Comparison of ENCODE assay signal across 25 cellular contexts in genomic region chr9:83505282-83505681, GRCh38. TPM values are rescaled to one million over a fixed set of nuclear protein-coding genes. Genes with fewer than 3 reads are reported as not detected.
DNase-seq lines count a peak whose midpoint lies in the region; ATAC-seq and TF ChIP-seq lines count a peak whose summit lies in the region.
"Had no signal": no experiment of that assay in that cellular context is flagged by ENCODE, and none has a peak within 500 bp of the region (broad histone marks: within the 10 kb centered on the region; RNA-seq: fewer than 3 reads in every experiment).

No MANE protein-coding gene starts in this region.

- ATAC-seq in GM19035 (IDR thresholded peaks at IDR 0.05; ENCODE audit: unreplicated experiment) (no peak), GM23338 (no peak)
- ATAC-seq: GM12878, heart left ventricle had no signal

- H4K20me1 ChIP-seq in neural progenitor cell (ENCODE audit: low read depth), result no peaks in the 10 kb centered on the region
- H4K20me1 ChIP-seq in GM23338 (replicated peaks; ENCODE audit: insufficient read depth), result no peaks in the 10 kb centered on the region; the same call in 1 of the 2 replicates

- H3K27ac ChIP-seq in neural progenitor cell (no peak overlapping the region), GM23338 (ENCODE audit: low read depth) (no peak overlapping the region)
- H3K27ac ChIP-seq: heart left ventricle, HL-60, VCaP had no signal

- H3K4me3 ChIP-seq in neural progenitor cell, result no peak overlapping the region
- no peak overlapping the region for H3K4me3 ChIP-seq in GM23338
- H3K4me3 ChIP-seq: GM12878, heart left ventricle had no signal

- H3K4me2 ChIP-seq in neural progenitor cell, result peak overlapping the region; percentile 32
- H3K4me2 ChIP-seq in GM23338, result no peak overlapping the region

- no peaks in the 10 kb centered on the region for H3K79me2 ChIP-seq in neural progenitor cell (ENCODE audit: low read depth)
- H3K79me2 ChIP-seq in GM23338 (replicated peaks; ENCODE audit: insufficient read depth), result no peaks in the 10 kb centered on the region

- H3K4me1 Mint-ChIP-seq in neural progenitor cell (peaks cover 27% of the 10 kb centered on the region), GM23338 (peaks cover 3% of the 10 kb centered on the region; the same call in 2 of the 3 replicates)
- H3K4me1 Mint-ChIP-seq: memory B cell had no signal

- H3K36me3 Mint-ChIP-seq in neural progenitor cell (peaks cover under 1% of the 10 kb centered on the region), GM23338 (ENCODE audit: low read depth) (no peaks in the 10 kb centered on the region)
- H3K36me3 Mint-ChIP-seq: activated naive CD4-positive, alpha-beta T cell treated with anti-CD3 and anti-CD28 coated beads, Interleukin-2, amount 10 ng/mL, durations not matched to agents 7 days and 5 days; CD4-positive, CD25-positive, alpha-beta regulatory T cell; memory B cell had no signal

- H3K27ac Mint-ChIP-seq in neural progenitor cell (no peak overlapping the region), GM23338 (no peak overlapping the region)
- H3K27ac Mint-ChIP-seq: activated CD4-positive, alpha-beta T cell treated with anti-CD3 and anti-CD28 coated beads, Interleukin-2, amount 10 ng/mL, durations not matched to agents 7 days and 5 days; activated naive CD4-positive, alpha-beta T cell treated with anti-CD3 and anti-CD28 coated beads, Interleukin-2, amount 10 ng/mL, durations not matched to agents 7 days and 5 days; memory B cell had no signal

- H3F3A ChIP-seq in neural progenitor cell (ENCODE audit: low read depth) (peaks cover 7% of the 10 kb centered on the region), GM23338 (replicated peaks; ENCODE audit: low read depth) (no peaks in the 10 kb centered on the region)

- H3K9me2 ChIP-seq in GM23338 (ENCODE audit: insufficient read depth), result peaks cover 4% of the 10 kb centered on the region; the same call in 1 of the 2 replicates

- H3K36me3 ChIP-seq in neural progenitor cell (no peaks in the 10 kb centered on the region), GM23338 (ENCODE audit: insufficient read depth) (no peaks in the 10 kb centered on the region)
- H3K36me3 ChIP-seq: heart left ventricle had no signal

- no peaks in the 10 kb centered on the region for H3K27me3 Mint-ChIP-seq in neural progenitor cell (ENCODE audit: insufficient read depth, low read depth)
- H3K27me3 Mint-ChIP-seq in GM23338 (ENCODE audit: insufficient read depth, low read depth, poor library complexity), result no peaks in the 10 kb centered on the region
- H3K27me3 Mint-ChIP-seq: activated CD4-positive, alpha-beta T cell treated with anti-CD3 and anti-CD28 coated beads, Interleukin-2, amount 10 ng/mL, durations not matched to agents 7 days and 5 days; activated naive CD4-positive, alpha-beta T cell treated with anti-CD3 and anti-CD28 coated beads, Interleukin-2, amount 10 ng/mL, durations not matched to agents 7 days and 5 days; CD4-positive, CD25-positive, alpha-beta regulatory T cell; memory B cell had no signal

- H3K9me3 Mint-ChIP-seq in neural progenitor cell (peaks cover under 1% of the 10 kb centered on the region), GM23338 (no peaks in the 10 kb centered on the region)
- H3K9me3 Mint-ChIP-seq: activated CD4-positive, alpha-beta T cell treated with anti-CD3 and anti-CD28 coated beads, Interleukin-2, amount 10 ng/mL, durations not matched to agents 7 days and 5 days; activated naive CD4-positive, alpha-beta T cell treated with anti-CD3 and anti-CD28 coated beads, Interleukin-2, amount 10 ng/mL, durations not matched to agents 7 days and 5 days; CD4-positive, CD25-positive, alpha-beta regulatory T cell; memory B cell had no signal

- H3K4me3 Mint-ChIP-seq in neural progenitor cell (no peak overlapping the region), GM23338 (no peak overlapping the region)
- H3K4me3 Mint-ChIP-seq: activated CD4-positive, alpha-beta T cell treated with anti-CD3 and anti-CD28 coated beads, Interleukin-2, amount 10 ng/mL, durations not matched to agents 7 days and 5 days; activated naive CD4-positive, alpha-beta T cell treated with anti-CD3 and anti-CD28 coated beads, Interleukin-2, amount 10 ng/mL, durations not matched to agents 7 days and 5 days; CD4-positive, CD25-positive, alpha-beta regulatory T cell; memory B cell had no signal

- H2AFZ ChIP-seq in neural progenitor cell (replicated peaks) (no peak overlapping the region), GM23338 (no peak overlapping the region)

- DNase-seq in NCI-H1417 (lab: John Stamatoyannopoulos, UW) (peak; percentile 41 to 79 (median 59)), NCI-H1417 treated with DMSO at 0.1 percent for 48 hours (lab: John Stamatoyannopoulos, UW) (no peak), NCI-H2107 (lab: John Stamatoyannopoulos, UW) (peak; percentile 58), NCI-H69 (lab: John Stamatoyannopoulos, UW) (peak; percentile 80), neural progenitor cell (ENCODE audit: low spot score) (peak; percentile 28), GM23338 (ENCODE audit: low spot score) (no peak), NCI-H1694 (lab: John Stamatoyannopoulos, UW) (no peak)
- DNase-seq: 8988T; activated CD4-positive, alpha-beta T cell treated with anti-CD3 and anti-CD28 coated beads, Interleukin-2, amount 10 ng/mL, durations not matched to agents 7 days and 5 days; activated naive CD4-positive, alpha-beta T cell treated with anti-CD3 and anti-CD28 coated beads, Interleukin-2, amount 10 ng/mL, durations not matched to agents 7 days and 5 days; amygdala; CD4-positive, CD25-positive, alpha-beta regulatory T cell; effector memory CD4-positive, alpha-beta T cell; erythroblast; heart left ventricle; NCI-H1436; NCI-H526 treated with DMSO at 0.1 percent for 48 hours; occipital lobe; small intestine; stimulated activated CD4-positive, alpha-beta T cell treated with anti-CD3 and anti-CD28 coated beads, Interleukin-1b, Interleukin-23, amount 100 ng/mL, for 48 hours had no signal

- H3K27me3 ChIP-seq in neural progenitor cell, result no peaks in the 10 kb centered on the region
- H3K27me3 ChIP-seq in GM23338 (ENCODE audit: insufficient read depth), result no peaks in the 10 kb centered on the region
- H3K27me3 ChIP-seq: heart left ventricle had no signal

- no peaks in the 10 kb centered on the region for H3K9me3 ChIP-seq in neural progenitor cell (ENCODE audit: low read depth)
- H3K9me3 ChIP-seq: heart left ventricle had no signal

- no peak overlapping the region for H3K9ac ChIP-seq in neural progenitor cell

- H3K4me1 ChIP-seq in neural progenitor cell, result peaks cover 23% of the 10 kb centered on the region
- H3K4me1 ChIP-seq in GM23338 (ENCODE audit: insufficient read depth), result no peaks in the 10 kb centered on the region

- TF ChIP-seq CTCF in neural progenitor cell (IDR thresholded peaks at IDR 0.05) (no peak), GM23338 (conservative IDR thresholded peaks at IDR 0.05; ENCODE audit: low read depth in 2 of 2) (no peak)

TF ChIP-seq in GM23338, 12 proteins besides CTCF, POLR2A, EP300 and RAD21 (continues in another document):
- TF ChIP-seq JUNB (IDR thresholded peaks at IDR 0.05; ENCODE audit: unreplicated experiment), result no peak

RNA-seq across cellular contexts. Expression of gene FRMD3, which starts 32.9 kb away (rescaled TPM):
- 1.8 and 1.9 TPM in 2 replicates for total RNA-seq in neural progenitor cell (ENCODE audit: low replicate concordance)
- 1.2 and 2.6 TPM in 2 replicates for total RNA-seq in GM23338 (2014; rRNA removed; shearing (Covaris generic))
- 0.47 and 0.64 TPM in 2 replicates for polyA plus RNA-seq in GM23338 (2016; fragmentation: Nextera tagmentation; extraction: Ambion mirVana)

Comparison
In these comparisons a context has a peak if more than half of its experiments do, and no peak if none do; other contexts are left out.
1. DNase-seq: peak in NCI-H1417 (3 of 3), NCI-H2107 (single experiment), NCI-H69 (single experiment) and neural progenitor cell (single experiment); none in NCI-H1417 treated with DMSO at 0.1 percent for 48 hours (single experiment), GM23338 (single experiment) and NCI-H1694 (single experiment).